In genomic region chr12:108700833-108701450, GRCh38 we compare ENCODE assay signal across 13 cellular contexts. TPM values are rescaled to one million over a fixed set of nuclear protein-coding genes. Genes with fewer than 3 reads are reported as not detected.
A peak's percentile ranks its signal among the peaks of the same experiment; 100 is the strongest.
DNase-seq lines count a peak whose midpoint lies in the region; ATAC-seq and TF ChIP-seq lines count a peak whose summit lies in the region.
"Had no signal": no experiment of that assay in that cellular context is flagged by ENCODE, and none has a peak within 500 bp of the region (broad histone marks: within the 10 kb centered on the region; RNA-seq: fewer than 3 reads in every experiment).

No MANE protein-coding gene starts in this region.

- DNase-seq in NCI-H510A (lab: John Stamatoyannopoulos, UW) (peak; percentile 43), endodermal cell (no peak), tibial nerve (ENCODE audit: low spot score in 2 of 2) (no peak), GDM1 (lab: John Stamatoyannopoulos, UW) (no peak), GM13977 (ENCODE audit: low spot score) (no peak)
- no peak for DNase-seq in stimulated activated CD4-positive, alpha-beta T cell treated with anti-CD3 and anti-CD28 coated beads, Interleukin-2, amount 100 ng/mL, for 48 hours
- DNase-seq: activated CD8-positive, alpha-beta memory T cell treated with anti-CD3 and anti-CD28 coated beads for 24 hours; DMS53; immature natural killer cell; NCI-H1436; T-helper 17 cell had no signal

- H3K9me3 ChIP-seq in endodermal cell (ENCODE audit: control insufficient read depth, low read length) (no peaks in the 10 kb centered on the region), muscle layer of colon (ENCODE audit: low read length) (no peaks in the 10 kb centered on the region), tibial nerve (no peaks in the 10 kb centered on the region)

- H3K36me3 ChIP-seq in endodermal cell (ENCODE audit: control insufficient read depth, insufficient read depth, low read length) (peaks cover 51% of the 10 kb centered on the region), muscle layer of colon (ENCODE audit: insufficient read depth, low read length) (peaks cover 23% of the 10 kb centered on the region), tibial nerve (peaks cover 0 to 19% (median 0%) of the 10 kb centered on the region in 3 donors)

- H3K4me3 ChIP-seq in endodermal cell (ENCODE audit: low read length) (peak overlapping the region; percentile 57), muscle layer of colon (ENCODE audit: low read depth in 1 of 2, low read length in 2 of 2) (no peak overlapping the region), tibial nerve (no peak overlapping the region)

- no peak for TF ChIP-seq EP300 in tibial nerve (IDR thresholded peaks at IDR 0.05)

- no peak for ATAC-seq in GM18502 (IDR thresholded peaks at IDR 0.05; ENCODE audit: poor library complexity, unreplicated experiment)
- ATAC-seq: T-helper 17 cell had no signal

- H3K36me3 Mint-ChIP-seq in endodermal cell (ENCODE audit: low read depth), result peaks cover 26% of the 10 kb centered on the region

- TF ChIP-seq POLR2A in tibial nerve (IDR thresholded peaks at IDR 0.05), result no peak

- H3K27ac ChIP-seq in endodermal cell (ENCODE audit: low read depth, low read length), result peak overlapping the region; percentile 87
- H3K27ac ChIP-seq in muscle layer of colon (ENCODE audit: low read depth, low read length), result peak overlapping the region; percentile 54
- H3K27ac ChIP-seq in tibial nerve, result peak overlapping the region; percentile 20 to 79 (median 59)

- H3K4me3 Mint-ChIP-seq in endodermal cell, result peak overlapping the region; percentile 11
- H3K4me3 Mint-ChIP-seq: immature natural killer cell, T-helper 17 cell had no signal

- in situ Hi-C loops in GM13977 (cut with MboI; ENCODE audit: low pct_unique_long_range_greater_than_20kb, low sequenced_read_pairs, unreplicated experiment), result no loop called here

- H3K27me3 Mint-ChIP-seq in endodermal cell (ENCODE audit: insufficient read depth), result no peaks in the 10 kb centered on the region
- H3K27me3 Mint-ChIP-seq: T-helper 17 cell had no signal

- H3K4me1 ChIP-seq in endodermal cell (ENCODE audit: control insufficient read depth, insufficient read depth, low read length) (peaks cover 29% of the 10 kb centered on the region), muscle layer of colon (ENCODE audit: insufficient read depth, low read length) (peaks cover 87% of the 10 kb centered on the region), tibial nerve (peaks cover 0 to 61% (median 25%) of the 10 kb centered on the region in 4 donors)

- H3K9ac ChIP-seq in endodermal cell (ENCODE audit: extremely low read depth, low read length, poor library complexity, severe bottlenecking) (no peak overlapping the region), muscle layer of colon (ENCODE audit: low read length) (no peak overlapping the region)

- no peaks in the 10 kb centered on the region for H3K9me3 Mint-ChIP-seq in endodermal cell
- H3K9me3 Mint-ChIP-seq: immature natural killer cell had no signal

- peak overlapping the region; percentile 11 for H3K27ac Mint-ChIP-seq in endodermal cell
- H3K27ac Mint-ChIP-seq: T-helper 17 cell had no signal

- H3K4me1 Mint-ChIP-seq in endodermal cell, result peaks cover 48% of the 10 kb centered on the region

- no peak for TF ChIP-seq CTCF in endodermal cell (conservative IDR thresholded peaks at IDR 0.05)
- TF ChIP-seq CTCF in tibial nerve (IDR thresholded peaks at IDR 0.05), result no peak
- no peak for TF ChIP-seq CTCF in GM13977 (IDR thresholded peaks at IDR 0.05; ENCODE audit: extremely low read depth, insufficient read depth, missing control alignments)

- H3K27me3 ChIP-seq in endodermal cell (ENCODE audit: control insufficient read depth, insufficient read depth, low read length, poor library complexity, severe bottlenecking), result no peaks in the 10 kb centered on the region
- H3K27me3 ChIP-seq in muscle layer of colon (ENCODE audit: control insufficient read depth in 1 of 2, insufficient read depth in 2 of 2, low read length in 2 of 2), result no peaks in the 10 kb centered on the region
- H3K27me3 ChIP-seq in tibial nerve, result no peaks in the 10 kb centered on the region

- WGBS in endodermal cell (ENCODE audit: insufficient coverage in 1 of 2, insufficient read length in 1 of 2), 2 experiments, result 88 to 92% methylated on average over 7 to 10 of the region's 10 CpGs
- WGBS in tibial nerve, 2 donors, result 57% methylated on average over 10 of the region's 10 CpGs

RNA-seq across cellular contexts. Expression of gene CORO1C, which starts 30.4 kb away (rescaled TPM):
- total RNA-seq in endodermal cell, result 100 to 1,000 TPM; 122 to 125 TPM
- polyA plus RNA-seq in endodermal cell (2013, experiment 1 of 2), result 143 TPM
- 130 TPM for polyA plus RNA-seq in endodermal cell (2013, experiment 2 of 2)
- total RNA-seq in tibial nerve, result 100 to 1,000 TPM; 110 to 181 (median 158) TPM
